Comparison of ENCODE assay signal across 20 cellular contexts in genomic region chr18:13211537-13211936, GRCh38.
"Had no signal": no experiment of that assay in that cellular context is flagged by ENCODE, and none has a peak within 500 bp of the region (broad histone marks: within the 10 kb centered on the region; RNA-seq: fewer than 3 reads in every experiment).

No MANE protein-coding gene starts in this region.

- ATAC-seq: activated CD8-positive, alpha-beta memory T cell treated with anti-CD3 and anti-CD28 coated beads, Interleukin-2, amount 10 ng/mL, durations not matched to agents 7 days and 5 days; gastroesophageal sphincter; left colon; mucosa of descending colon; naive thymus-derived CD4-positive, alpha-beta T cell; stimulated activated naive B cell treated with anti-CD40 and anti-IgM and Interleukin-4, amounts not matched to agents 10 μg/mL and 1 μg/mL and 100 μg/mL, for 72 hours had no signal

- H3K27ac Mint-ChIP-seq: activated CD4-positive, alpha-beta memory T cell treated with anti-CD3 and anti-CD28 coated beads for 36 hours; activated CD8-positive, alpha-beta memory T cell treated with anti-CD3 and anti-CD28 coated beads, Interleukin-2, amount 10 ng/mL, durations not matched to agents 7 days and 5 days; activated naive CD4-positive, alpha-beta T cell treated with anti-CD3 and anti-CD28 coated beads, Interleukin-2, amount 50 U/mL, for 24 hours; endodermal cell; memory B cell; naive thymus-derived CD4-positive, alpha-beta T cell; stimulated activated naive B cell treated with anti-CD40 and anti-IgM and Interleukin-4, amounts not matched to agents 10 μg/mL and 1 μg/mL and 100 μg/mL, for 72 hours had no signal

- H3K9me3 Mint-ChIP-seq: activated CD4-positive, alpha-beta memory T cell treated with anti-CD3 and anti-CD28 coated beads for 36 hours; activated naive CD4-positive, alpha-beta T cell treated with anti-CD3 and anti-CD28 coated beads, Interleukin-2, amount 50 U/mL, for 24 hours; endodermal cell; memory B cell had no signal

- H3K27ac ChIP-seq: adrenal gland, cardiac muscle cell, dorsolateral prefrontal cortex, gastroesophageal sphincter, skin epidermis, tibial artery had no signal

- H3K27me3 ChIP-seq: gastroesophageal sphincter, tibial artery had no signal

- DNase-seq: activated CD4-positive, alpha-beta memory T cell treated with anti-CD3 and anti-CD28 coated beads for 36 hours; activated CD4-positive, CD25-positive, alpha-beta regulatory T cell treated with anti-CD3 and anti-CD28 coated beads, Interleukin-2, amount 50 U/mL, for 72 hours; activated CD8-positive, alpha-beta memory T cell treated with anti-CD3 and anti-CD28 coated beads, Interleukin-2, amount 10 ng/mL, durations not matched to agents 7 days and 5 days; activated effector memory CD4-positive, alpha-beta T cell treated with anti-CD3 and anti-CD28 coated beads, Interleukin-2, amount 50 U/mL, for 16 hours; activated T-cell treated with anti-CD3 and anti-CD28 coated beads, Interleukin-2, amount 50 U/mL, for 1 hour; adrenal gland; dorsolateral prefrontal cortex; endodermal cell; left colon; mucosa of descending colon; naive thymus-derived CD4-positive, alpha-beta T cell; stimulated activated CD4-positive, alpha-beta T cell treated with anti-CD3 and anti-CD28 coated beads, Interleukin-15, amount 100 ng/mL, for 24 hours; stimulated activated CD4-positive, alpha-beta T cell treated with anti-CD3 and anti-CD28 coated beads, Interleukin-4, amount 100 ng/mL, for 1 hour; stimulated activated naive B cell treated with anti-CD40 and anti-IgM and Interleukin-4, amounts not matched to agents 10 μg/mL and 1 μg/mL and 100 μg/mL, for 72 hours; tibial artery had no signal

- H3K36me3 Mint-ChIP-seq: activated CD4-positive, alpha-beta memory T cell treated with anti-CD3 and anti-CD28 coated beads for 36 hours; activated CD8-positive, alpha-beta memory T cell treated with anti-CD3 and anti-CD28 coated beads, Interleukin-2, amount 10 ng/mL, durations not matched to agents 7 days and 5 days; activated naive CD4-positive, alpha-beta T cell treated with anti-CD3 and anti-CD28 coated beads, Interleukin-2, amount 50 U/mL, for 24 hours; memory B cell; stimulated activated naive B cell treated with anti-CD40 and anti-IgM and Interleukin-4, amounts not matched to agents 10 μg/mL and 1 μg/mL and 100 μg/mL, for 72 hours had no signal

- H3K4me3 Mint-ChIP-seq: activated CD4-positive, alpha-beta memory T cell treated with anti-CD3 and anti-CD28 coated beads for 36 hours; activated CD8-positive, alpha-beta memory T cell treated with anti-CD3 and anti-CD28 coated beads, Interleukin-2, amount 10 ng/mL, durations not matched to agents 7 days and 5 days; activated naive CD4-positive, alpha-beta T cell treated with anti-CD3 and anti-CD28 coated beads, Interleukin-2, amount 50 U/mL, for 24 hours; endodermal cell; memory B cell; naive thymus-derived CD4-positive, alpha-beta T cell; stimulated activated naive B cell treated with anti-CD40 and anti-IgM and Interleukin-4, amounts not matched to agents 10 μg/mL and 1 μg/mL and 100 μg/mL, for 72 hours had no signal

- H3K4me3 ChIP-seq: adrenal gland, cardiac muscle cell, dorsolateral prefrontal cortex, gastroesophageal sphincter, mucosa of descending colon, skin epidermis, tibial artery had no signal

- H3K9me3 ChIP-seq: adrenal gland, gastroesophageal sphincter, mucosa of descending colon, tibial artery had no signal

- H3K36me3 ChIP-seq: adrenal gland, cardiac muscle cell, gastroesophageal sphincter, tibial artery had no signal
